ENCODE assay signal across 22 cellular contexts in the genomic region with DNA sequence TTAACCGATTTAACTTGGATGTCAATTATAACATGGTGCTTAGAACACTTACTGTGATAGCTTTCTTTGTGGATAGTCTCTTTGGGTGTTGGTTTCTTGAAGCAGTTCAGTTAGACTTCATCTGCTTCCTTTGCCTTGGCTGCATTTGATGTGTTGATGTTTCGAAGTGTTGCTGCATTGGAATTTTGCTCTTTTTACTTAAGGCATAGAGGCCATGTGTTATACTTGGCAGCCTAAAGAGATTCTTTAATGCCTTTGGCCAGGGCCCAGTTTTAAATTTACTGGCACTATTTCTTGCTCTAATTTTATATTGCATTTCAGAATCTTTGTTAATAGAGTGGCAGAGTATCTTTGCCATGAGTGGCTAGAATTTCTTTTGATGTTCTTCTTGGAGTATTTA. TPM values are rescaled to one million over a fixed set of nuclear protein-coding genes. Genes with fewer than 3 reads are reported as not detected.
A peak's percentile ranks its signal among the peaks of the same experiment; 100 is the strongest.
DNase-seq lines count a peak whose midpoint lies in the region; ATAC-seq and TF ChIP-seq lines count a peak whose summit lies in the region.
"Had no signal": no experiment of that assay in that cellular context is flagged by ENCODE, and none has a peak within 500 bp of the region (broad histone marks: within the 10 kb centered on the region; RNA-seq: fewer than 3 reads in every experiment).

No MANE protein-coding gene starts in this region.

- H3K4me3 Mint-ChIP-seq in T-helper 17 cell (no peak overlapping the region), chondrocyte (ENCODE audit: unreplicated experiment) (no peak overlapping the region)
- no peak overlapping the region for H3K4me3 Mint-ChIP-seq in activated naive CD8-positive, alpha-beta T cell treated with anti-CD3 and anti-CD28 coated beads, Interleukin-2, amount 50 U/mL, for 24 hours
- H3K4me3 Mint-ChIP-seq: activated CD4-positive, alpha-beta memory T cell treated with anti-CD3 and anti-CD28 coated beads, Interleukin-2, amount 10 ng/mL, durations not matched to agents 7 days and 5 days; B cell; dendritic cell treated with granulocyte-macrophage colony-stimulating factor and Interleukin-4, amounts not matched to agents 40 ng/mL and 50 ng/mL, for 4 days; IgD-negative memory B cell; neural progenitor cell; stimulated activated naive CD8-positive, alpha-beta T cell treated with anti-CD3 and anti-CD28 coated beads, Interleukin-15, amount 100 ng/mL, for 72 hours had no signal

- no peaks in the 10 kb centered on the region for H3K9me3 Mint-ChIP-seq in chondrocyte (ENCODE audit: low read depth)
- no peaks in the 10 kb centered on the region for H3K9me3 Mint-ChIP-seq in activated naive CD8-positive, alpha-beta T cell treated with anti-CD3 and anti-CD28 coated beads, Interleukin-2, amount 50 U/mL, for 24 hours
- H3K9me3 Mint-ChIP-seq in activated naive CD4-positive, alpha-beta T cell treated with anti-CD3 and anti-CD28 coated beads, Interleukin-2, amount 50 U/mL, for 72 hours = no peaks in the 10 kb centered on the region
- H3K9me3 Mint-ChIP-seq: activated CD4-positive, alpha-beta memory T cell treated with anti-CD3 and anti-CD28 coated beads, Interleukin-2, amount 10 ng/mL, durations not matched to agents 7 days and 5 days; dendritic cell treated with granulocyte-macrophage colony-stimulating factor and Interleukin-4, amounts not matched to agents 40 ng/mL and 50 ng/mL, for 4 days; IgD-negative memory B cell; neural progenitor cell; stimulated activated naive CD8-positive, alpha-beta T cell treated with anti-CD3 and anti-CD28 coated beads, Interleukin-15, amount 100 ng/mL, for 72 hours had no signal

- peaks cover 15% of the 10 kb centered on the region for H3K36me3 Mint-ChIP-seq in T-helper 17 cell (ENCODE audit: low read depth)
- H3K36me3 Mint-ChIP-seq in chondrocyte (ENCODE audit: low read depth) = peaks cover 18% of the 10 kb centered on the region
- peaks cover 27% of the 10 kb centered on the region for H3K36me3 Mint-ChIP-seq in activated naive CD8-positive, alpha-beta T cell treated with anti-CD3 and anti-CD28 coated beads, Interleukin-2, amount 50 U/mL, for 24 hours (ENCODE audit: low read depth)
- H3K36me3 Mint-ChIP-seq in activated naive CD4-positive, alpha-beta T cell treated with anti-CD3 and anti-CD28 coated beads, Interleukin-2, amount 50 U/mL, for 72 hours = peaks cover 0 to 10% of the 10 kb centered on the region in 2 donors

- peak overlapping the region; percentile 87 for H3K27ac Mint-ChIP-seq in T-helper 17 cell
- H3K27ac Mint-ChIP-seq in chondrocyte (ENCODE audit: unreplicated experiment) = peak overlapping the region; percentile 89
- no peak overlapping the region for H3K27ac Mint-ChIP-seq in activated naive CD8-positive, alpha-beta T cell treated with anti-CD3 and anti-CD28 coated beads, Interleukin-2, amount 50 U/mL, for 24 hours
- H3K27ac Mint-ChIP-seq in activated naive CD4-positive, alpha-beta T cell treated with anti-CD3 and anti-CD28 coated beads, Interleukin-2, amount 50 U/mL, for 72 hours = no peak overlapping the region
- H3K27ac Mint-ChIP-seq: activated CD4-positive, alpha-beta memory T cell treated with anti-CD3 and anti-CD28 coated beads, Interleukin-2, amount 10 ng/mL, durations not matched to agents 7 days and 5 days; B cell; dendritic cell treated with granulocyte-macrophage colony-stimulating factor and Interleukin-4, amounts not matched to agents 40 ng/mL and 50 ng/mL, for 4 days; neural progenitor cell had no signal

- H3K4me3 ChIP-seq in skeletal muscle cell (ENCODE audit: low read depth, low read length) = no peak overlapping the region
- H3K4me3 ChIP-seq: heart right ventricle, neural progenitor cell had no signal

- peaks cover 34% of the 10 kb centered on the region for H3K4me1 Mint-ChIP-seq in T-helper 17 cell
- H3K4me1 Mint-ChIP-seq in chondrocyte (ENCODE audit: low read depth) = peaks cover 50% of the 10 kb centered on the region
- no peaks in the 10 kb centered on the region for H3K4me1 Mint-ChIP-seq in activated naive CD8-positive, alpha-beta T cell treated with anti-CD3 and anti-CD28 coated beads, Interleukin-2, amount 50 U/mL, for 24 hours
- H3K4me1 Mint-ChIP-seq: activated CD4-positive, alpha-beta memory T cell treated with anti-CD3 and anti-CD28 coated beads, Interleukin-2, amount 10 ng/mL, durations not matched to agents 7 days and 5 days; B cell; neural progenitor cell; stimulated activated naive CD8-positive, alpha-beta T cell treated with anti-CD3 and anti-CD28 coated beads, Interleukin-15, amount 100 ng/mL, for 72 hours had no signal

- no peak for TF ChIP-seq CTCF in chondrocyte (IDR thresholded peaks at IDR 0.05)

- H3K27me3 Mint-ChIP-seq in T-helper 17 cell = no peaks in the 10 kb centered on the region
- no peaks in the 10 kb centered on the region for H3K27me3 Mint-ChIP-seq in chondrocyte (ENCODE audit: low read depth)
- H3K27me3 Mint-ChIP-seq in activated naive CD8-positive, alpha-beta T cell treated with anti-CD3 and anti-CD28 coated beads, Interleukin-2, amount 50 U/mL, for 24 hours = no peaks in the 10 kb centered on the region
- H3K27me3 Mint-ChIP-seq: activated CD4-positive, alpha-beta memory T cell treated with anti-CD3 and anti-CD28 coated beads, Interleukin-2, amount 10 ng/mL, durations not matched to agents 7 days and 5 days; B cell; dendritic cell treated with granulocyte-macrophage colony-stimulating factor and Interleukin-4, amounts not matched to agents 40 ng/mL and 50 ng/mL, for 4 days; IgD-negative memory B cell; stimulated activated naive CD8-positive, alpha-beta T cell treated with anti-CD3 and anti-CD28 coated beads, Interleukin-15, amount 100 ng/mL, for 72 hours had no signal

- DNase-seq in T-helper 17 cell (no peak), chondrocyte (ENCODE audit: low spot score) (no peak), fibroblast of the conjunctiva (ENCODE audit: low read depth) (peak; percentile 87), skeletal muscle cell (ENCODE audit: low read depth) (peak; percentile 81), NCI-H1436 treated with DMSO at 0.1 percent for 48 hours (lab: John Stamatoyannopoulos, UW) (no peak)
- DNase-seq in activated naive CD8-positive, alpha-beta T cell treated with anti-CD3 and anti-CD28 coated beads, Interleukin-2, amount 50 U/mL, for 24 hours = no peak
- DNase-seq in activated naive CD4-positive, alpha-beta T cell treated with anti-CD3 and anti-CD28 coated beads, Interleukin-2, amount 50 U/mL, for 72 hours (ENCODE audit: low spot score in 2 of 2) = no peak
- DNase-seq: activated CD4-positive, alpha-beta memory T cell treated with anti-CD3 and anti-CD28 coated beads, Interleukin-2, amount 10 ng/mL, durations not matched to agents 7 days and 5 days; activated CD4-positive, CD25-positive, alpha-beta regulatory T cell; activated naive CD4-positive, alpha-beta T cell treated with Interleukin-2 at 50 U/mL for 16 hours; DMS79 treated with DMSO at 0.1 percent for 48 hours; heart right ventricle; left ventricle myocardium superior; NCI-H146; stimulated activated CD4-positive, alpha-beta T cell treated with anti-CD3 and anti-CD28 coated beads, Interleukin-4, amount 100 ng/mL, for 4 hours; stimulated activated naive CD8-positive, alpha-beta T cell treated with anti-CD3 and anti-CD28 coated beads, Interleukin-15, amount 100 ng/mL, for 72 hours; T1000; trophoblast cell had no signal

- ATAC-seq in T-helper 17 cell = no peak
- no peak for ATAC-seq in activated naive CD8-positive, alpha-beta T cell treated with anti-CD3 and anti-CD28 coated beads, Interleukin-2, amount 50 U/mL, for 24 hours
- ATAC-seq in activated naive CD4-positive, alpha-beta T cell treated with anti-CD3 and anti-CD28 coated beads, Interleukin-2, amount 50 U/mL, for 72 hours = no peak
- ATAC-seq: heart right ventricle; left ventricle myocardium superior; stimulated activated naive CD8-positive, alpha-beta T cell treated with anti-CD3 and anti-CD28 coated beads, Interleukin-15, amount 100 ng/mL, for 72 hours had no signal

- H3K9me3 ChIP-seq in T-helper 17 cell (ENCODE audit: control insufficient read depth, low read length, poor library complexity, severe bottlenecking) = no peaks in the 10 kb centered on the region
- H3K9me3 ChIP-seq: heart right ventricle had no signal

RNA-seq across cellular contexts. Expression of gene NR1D2, which starts 21.2 kb away (rescaled TPM):
- 100 to 1,000 TPM; 132 to 171 TPM for total RNA-seq in T-helper 17 cell
- total RNA-seq in chondrocyte = 14.7 to 19.8 TPM (median 19.6 TPM) in 3 replicates
- 10 to 100 TPM in 1 of 2 donors, 1 to 10 TPM in 1; 2.1 to 32.7 TPM for total RNA-seq in activated naive CD4-positive, alpha-beta T cell treated with anti-CD3 and anti-CD28 coated beads, Interleukin-2, amount 50 U/mL, for 72 hours

RNA-seq across cellular contexts. Expression of gene RPL15, which starts 49.4 kb away (rescaled TPM):
- total RNA-seq in T-helper 17 cell = 1,000 to 10,000 TPM; 1,887 to 2,036 TPM
- total RNA-seq in chondrocyte = 1,295 to 1,411 TPM (median 1,362 TPM) in 3 replicates
- 1,000 to 10,000 TPM; 2,185 to 2,637 TPM for total RNA-seq in activated naive CD4-positive, alpha-beta T cell treated with anti-CD3 and anti-CD28 coated beads, Interleukin-2, amount 50 U/mL, for 72 hours

RNA-seq across cellular contexts. Expression of gene NKIRAS1, which starts 49.5 kb away (rescaled TPM):
- total RNA-seq in T-helper 17 cell (1 to 10 TPM; 2.6 to 2.7 TPM), chondrocyte (13.2 to 15.5 TPM (median 13.6 TPM) in 3 replicates)
- 1 to 10 TPM; 2.4 to 7.4 TPM for total RNA-seq in activated naive CD4-positive, alpha-beta T cell treated with anti-CD3 and anti-CD28 coated beads, Interleukin-2, amount 50 U/mL, for 72 hours

Comparison
In these comparisons a context has a peak if more than half of its experiments do, and no peak if none do; other contexts are left out.
1. DNase-seq: peak in fibroblast of the conjunctiva (single experiment) and skeletal muscle cell (single experiment); none in T-helper 17 cell (0 of 3), chondrocyte (single experiment), NCI-H1436 treated with DMSO at 0.1 percent for 48 hours (single experiment), activated naive CD8-positive, alpha-beta T cell treated with anti-CD3 and anti-CD28 coated beads, Interleukin-2, amount 50 U/mL, for 24 hours (single experiment) and activated naive CD4-positive, alpha-beta T cell treated with anti-CD3 and anti-CD28 coated beads, Interleukin-2, amount 50 U/mL, for 72 hours (0 of 2).
2. H3K27ac Mint-ChIP-seq: peak in T-helper 17 cell (single experiment) and chondrocyte (single experiment); none in activated naive CD8-positive, alpha-beta T cell treated with anti-CD3 and anti-CD28 coated beads, Interleukin-2, amount 50 U/mL, for 24 hours (single experiment) and activated naive CD4-positive, alpha-beta T cell treated with anti-CD3 and anti-CD28 coated beads, Interleukin-2, amount 50 U/mL, for 72 hours (0 of 2).